Comparison of ENCODE assay signal across 1 cellular context in the genomic region with DNA sequence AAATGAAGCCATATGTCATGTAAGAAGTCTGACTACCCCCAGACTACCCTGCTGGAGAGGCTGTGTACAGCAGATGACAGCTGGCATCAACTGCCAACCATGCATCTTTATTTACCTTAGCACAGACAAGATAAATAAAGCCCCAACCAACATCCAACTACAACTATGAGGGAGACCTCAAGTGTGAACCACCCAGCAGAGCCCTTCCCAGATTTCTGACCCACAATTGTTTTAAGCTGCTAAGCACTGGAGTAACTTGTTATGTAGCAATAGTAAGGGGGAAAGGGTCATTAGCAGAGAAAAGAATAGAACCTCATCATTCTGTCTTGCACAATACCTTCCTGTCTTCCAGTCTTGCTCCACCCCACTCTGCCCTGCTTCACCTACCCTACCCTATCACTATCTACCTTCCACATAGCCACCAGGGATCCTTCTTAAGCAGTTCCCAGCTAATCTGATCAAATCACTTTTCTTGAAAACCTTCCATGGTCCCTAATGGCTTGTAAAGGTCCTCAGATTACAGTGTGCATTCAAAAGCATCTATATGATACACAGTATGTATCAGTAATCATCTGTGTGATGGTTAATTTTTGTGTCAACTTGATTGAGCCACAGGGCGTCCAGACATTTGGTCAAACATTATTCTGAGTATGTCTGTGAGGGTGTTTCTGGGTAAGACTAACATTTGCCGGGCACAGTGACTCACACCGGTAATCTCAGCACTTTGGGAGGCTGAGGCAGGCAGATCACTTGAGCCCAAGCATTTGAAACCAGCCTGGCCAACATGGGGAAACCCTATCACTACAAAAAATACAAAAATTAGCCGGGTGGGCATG.
TF ChIP-seq lines count a peak whose summit lies in the region.

No MANE protein-coding gene starts in this region.

TF ChIP-seq in K562, 482 proteins besides CTCF, POLR2A, EP300 and RAD21:
- no peak for TF ChIP-seq ZBTB11 (CRISPR knock-in tag; IDR thresholded peaks at IDR 0.05)
- TF ChIP-seq CEBPB (tag; IDR thresholded peaks at IDR 0.05): peak; percentile 94
- peak; percentile 17; the same call in 1 of the 2 replicates for TF ChIP-seq CEBPG (CRISPR knock-in tag; IDR thresholded peaks at IDR 0.05)
- TF ChIP-seq CEBPG (tag; conservative IDR thresholded peaks at IDR 0.05 in 1 of 2, IDR thresholded peaks at IDR 0.05 in 1 of 2): peak; percentile 66 to 76
